ENCODE assay signal across 23 cellular contexts in genomic region chr11:10371926-10372641, GRCh38.
DNase-seq lines count a peak whose midpoint lies in the region; ATAC-seq, FAIRE-seq and TF ChIP-seq lines count a peak whose summit lies in the region.
"Had no signal": no experiment of that assay in that cellular context is flagged by ENCODE, and none has a peak within 500 bp of the region (broad histone marks: within the 10 kb centered on the region; RNA-seq: fewer than 3 reads in every experiment).

No MANE protein-coding gene starts in this region.

- peak; percentile 63 for FAIRE-seq in endothelial cell of umbilical vein (lab: Jason Lieb, UNC)
- FAIRE-seq: A204.1, GM12878 had no signal

- no peak for TF ChIP-seq CTCF in endothelial cell of umbilical vein (IDR thresholded peaks at IDR 0.05; ENCODE audit: extremely low read depth in 1 of 2, insufficient read depth in 1 of 2, low read depth in 1 of 2, low read length in 2 of 2)
- TF ChIP-seq CTCF in fibroblast of villous mesenchyme (IDR thresholded peaks at IDR 0.05; ENCODE audit: insufficient read depth, low read depth, low read length): no peak

- no peak overlapping the region for H2AFZ ChIP-seq in endothelial cell of umbilical vein (ENCODE audit: low read depth, low read length)
- H2AFZ ChIP-seq: GM23338 had no signal

- POLR2A ChIA-PET in endothelial cell of umbilical vein (lab: Charles Lee): no interaction called here

- dilution Hi-C loops in endothelial cell of umbilical vein (cut with MboI; ENCODE audit: extremely low pct_ligation_motif_present, low sequenced_read_pairs): no loop called here

- in situ Hi-C loops in KBM-7 (cut with MboI; ENCODE audit: low pct_unique_long_range_greater_than_20kb, low sequenced_read_pairs): no loop called here

- H3K9ac ChIP-seq in endothelial cell of umbilical vein (replicated peaks; ENCODE audit: extremely low read depth, insufficient read depth, low read length): no peak overlapping the region

- H3K27ac ChIP-seq in endothelial cell of umbilical vein (ENCODE audit: insufficient read depth, low read depth, low read length): no peak overlapping the region
- H3K27ac ChIP-seq: SJSA1 had no signal

- intact Hi-C loops in endothelial cell of umbilical vein (cut with micrococcal nuclease): no loop called here
- intact Hi-C loops in sciatic nerve (cut with DNase I): no loop called here

- ATAC-seq in sciatic nerve (peak; percentile 31), GM18520 (IDR thresholded peaks at IDR 0.05; ENCODE audit: unreplicated experiment) (no peak)
- ATAC-seq: GM12878, GM23338, HCT116, Right ventricle myocardium inferior had no signal

- DNase-seq in GM04503 (ENCODE audit: low read depth): peak; percentile 71
- DNase-seq in endothelial cell of umbilical vein (ENCODE audit: low read depth, low spot score): no peak
- DNase-seq in fibroblast of villous mesenchyme (ENCODE audit: low read depth): peak; percentile 68
- no peak for DNase-seq in sciatic nerve (ENCODE audit: low spot score)
- no peak for DNase-seq in KBM-7
- DNase-seq in hippocampal formation (lab: John Stamatoyannopoulos, UW): no peak
- DNase-seq: EL, GF-D8, KG1, NCI-H1092, NCI-H1436, NCI-H187 treated with DMSO at 0.1 percent for 48 hours, NCI-H2107, NCI-H446 treated with DMSO at 0.1 percent for 48 hours, NCI-H526 treated with DMSO at 0.1 percent for 48 hours, OCI-M1 had no signal

- peaks cover 3% of the 10 kb centered on the region for H3K4me1 ChIP-seq in endothelial cell of umbilical vein (ENCODE audit: control insufficient read depth, extremely low read depth, insufficient read depth, low read length)
- H3K4me1 ChIP-seq: SJSA1 had no signal

- no peaks in the 10 kb centered on the region for H3K9me3 ChIP-seq in endothelial cell of umbilical vein (replicated peaks; ENCODE audit: control insufficient read depth, insufficient read depth, low read length)
- H3K9me3 ChIP-seq: SJSA1 had no signal

- no peaks in the 10 kb centered on the region for H3K79me2 ChIP-seq in endothelial cell of umbilical vein (ENCODE audit: control insufficient read depth, insufficient read depth, low read length)

- CTCF ChIA-PET in endothelial cell of umbilical vein (lab: Charles Lee): no interaction called here

- H3K4me3 ChIP-seq in endothelial cell of umbilical vein (replicated peaks in 1 of 3; ENCODE audit: insufficient read depth in 1 of 3, low read depth in 1 of 3, low read length in 3 of 3) (no peak overlapping the region), fibroblast of villous mesenchyme (ENCODE audit: low read depth, low read length) (no peak overlapping the region)
- H3K4me3 ChIP-seq: GM12878, GM23338, SJSA1 had no signal

- TF ChIP-seq POLR2A in endothelial cell of umbilical vein (IDR thresholded peaks at IDR 0.05; ENCODE audit: low read depth, low read length): no peak

- no peaks in the 10 kb centered on the region for H3K27me3 ChIP-seq in endothelial cell of umbilical vein (ENCODE audit: control insufficient read depth in 2 of 2, insufficient read depth in 2 of 2, low read length in 2 of 2)
- H3K27me3 ChIP-seq: SJSA1 had no signal

- H4K20me1 ChIP-seq in endothelial cell of umbilical vein (replicated peaks; ENCODE audit: control insufficient read depth, extremely low read depth, insufficient read depth, low read length): no peaks in the 10 kb centered on the region

- H3K9me1 ChIP-seq in endothelial cell of umbilical vein (replicated peaks; ENCODE audit: control insufficient read depth, extremely low read depth, insufficient read depth, low read length): no peaks in the 10 kb centered on the region

- H3K4me2 ChIP-seq in endothelial cell of umbilical vein (ENCODE audit: insufficient read depth, low read length): no peak overlapping the region
- H3K4me2 ChIP-seq: GM23338 had no signal

- H3K36me3 ChIP-seq in endothelial cell of umbilical vein (ENCODE audit: control insufficient read depth in 2 of 2, extremely low read depth in 1 of 2, insufficient read depth in 2 of 2, low read length in 2 of 2): no peaks in the 10 kb centered on the region
- H3K36me3 ChIP-seq: SJSA1 had no signal

- no TSS peak for BruUV-seq in endothelial cell of umbilical vein (replicated peaks; lab: Mats Ljungman, UMichigan)

TF ChIP-seq in endothelial cell of umbilical vein, 7 proteins besides CTCF, POLR2A, EP300 and RAD21:
- TF ChIP-seq JUN (IDR thresholded peaks at IDR 0.05; ENCODE audit: borderline replicate concordance, insufficient read depth, insufficient read length, low read depth): no peak
TF ChIP-seq in endothelial cell of umbilical vein: peak in this region for 0.

Comparison
In these comparisons a context has a peak if more than half of its experiments do, and no peak if none do; other contexts are left out.
1. DNase-seq: peak in GM04503 (single experiment) and fibroblast of villous mesenchyme (single experiment); none in endothelial cell of umbilical vein (single experiment), sciatic nerve (single experiment), KBM-7 (single experiment) and hippocampal formation (0 of 2).